Comparison of ENCODE assay signal across 26 cellular contexts in genomic region chr18:23591011-23591410, GRCh38. TPM values are rescaled to one million over a fixed set of nuclear protein-coding genes. Genes with fewer than 3 reads are reported as not detected.
A peak's percentile ranks its signal among the peaks of the same experiment; 100 is the strongest.
DNase-seq lines count a peak whose midpoint lies in the region; ATAC-seq and TF ChIP-seq lines count a peak whose summit lies in the region.
"Had no signal": no experiment of that assay in that cellular context is flagged by ENCODE, and none has a peak within 500 bp of the region (broad histone marks: within the 10 kb centered on the region; RNA-seq: fewer than 3 reads in every experiment).

No MANE protein-coding gene starts in this region.

- no peak overlapping the region for H2BK12ac ChIP-seq in mesenchymal stem cell (ENCODE audit: low read length in 2 of 2)

- peak; percentile 53 for DNase-seq in ACHN
- DNase-seq in HFFc6, result peak; percentile 20
- DNase-seq in cardiac fibroblast (ENCODE audit: low read depth in 2 of 2), result peak; percentile 32 to 67
- no peak for DNase-seq in mesenchymal stem cell
- no peak for DNase-seq in T-helper 2 cell
- DNase-seq in 8988T, result no peak
- no peak for DNase-seq in NCI-H2171 (lab: John Stamatoyannopoulos, UW)
- DNase-seq: activated CD4-positive, alpha-beta T cell treated with anti-CD3 and anti-CD28 coated beads for 1 hour; activated CD8-positive, alpha-beta memory T cell treated with anti-CD3 and anti-CD28 coated beads for 24 hours; activated naive CD4-positive, alpha-beta T cell treated with Interleukin-2 at 50 U/mL for 16 hours; activated T-cell treated with anti-CD3 and anti-CD28 coated beads, Interleukin-2, amount 50 U/mL, for 4 hours; amniotic stem cell; central memory CD4-positive, alpha-beta T cell; GDM1; Karpas-422; NCI-H1092; NCI-H1930; NCI-H2227 treated with DMSO at 0.1 percent for 48 hours; nucleus accumbens; OCI-M1; right cardiac atrium; SIG-M5; stimulated activated CD4-positive, alpha-beta T cell treated with anti-CD3 and anti-CD28 coated beads, Interleukin-12 subunit alpha, Interleukin-12 subunit beta, amount 100 ng/mL, for 4 hours; stimulated activated naive CD8-positive, alpha-beta T cell treated with anti-CD3 and anti-CD28 coated beads, Interleukin-15, amount 100 ng/mL, for 72 hours had no signal

- no peak overlapping the region for H3K27ac ChIP-seq in mesenchymal stem cell (ENCODE audit: low read length, poor library complexity, severe bottlenecking)
- H3K27ac ChIP-seq: epithelial cell of prostate had no signal

- H3K27me3 ChIP-seq in mesenchymal stem cell (ENCODE audit: control insufficient read depth in 1 of 2, insufficient read depth in 1 of 2, low read length in 2 of 2), result no peaks in the 10 kb centered on the region

- no peaks in the 10 kb centered on the region for H3K9me3 Mint-ChIP-seq in HFFc6
- H3K9me3 Mint-ChIP-seq: activated T-cell treated with anti-CD3 and anti-CD28 coated beads, Interleukin-2, amount 50 U/mL, for 4 hours; stimulated activated naive CD8-positive, alpha-beta T cell treated with anti-CD3 and anti-CD28 coated beads, Interleukin-15, amount 100 ng/mL, for 72 hours had no signal

- H3K14ac ChIP-seq in mesenchymal stem cell (ENCODE audit: low read length in 2 of 2), result no peak overlapping the region

- H3K36me3 ChIP-seq in mesenchymal stem cell (ENCODE audit: control insufficient read depth in 1 of 2, insufficient read depth in 2 of 2, low read depth in 1 of 2, low read length in 2 of 2), result no peaks in the 10 kb centered on the region

- peak overlapping the region; percentile 78 for H2AK5ac ChIP-seq in mesenchymal stem cell (ENCODE audit: low read length, severe bottlenecking)

- no peak overlapping the region for H2BK120ac ChIP-seq in mesenchymal stem cell (ENCODE audit: low read depth, low read length)

- no peak overlapping the region for H3K4ac ChIP-seq in mesenchymal stem cell (ENCODE audit: low read depth in 1 of 2, low read length in 2 of 2)

- H4K8ac ChIP-seq in mesenchymal stem cell (ENCODE audit: low read length), result no peak overlapping the region

- H3K79me1 ChIP-seq in mesenchymal stem cell (replicated peaks; ENCODE audit: low read length, poor library complexity, severe bottlenecking), result no peaks in the 10 kb centered on the region

- H3K9me3 ChIP-seq in mesenchymal stem cell (ENCODE audit: control insufficient read depth, low read length), result no peaks in the 10 kb centered on the region

- H2AFZ ChIP-seq in mesenchymal stem cell (ENCODE audit: low read depth, low read length), result no peak overlapping the region

- no peak overlapping the region for H3K23ac ChIP-seq in mesenchymal stem cell (ENCODE audit: low read length in 2 of 2)

- H3K4me2 ChIP-seq in mesenchymal stem cell (ENCODE audit: low read length, poor library complexity, severe bottlenecking), result no peak overlapping the region

- in situ Hi-C loops in ACHN (cut with HindIII; ENCODE audit: low pct_ligation_motif_present, low pct_unique_long_range_greater_than_20kb, low sequenced_read_pairs), result no loop called here

- no peak overlapping the region for H4K91ac ChIP-seq in mesenchymal stem cell (ENCODE audit: low read length)

- no peak overlapping the region for H3K18ac ChIP-seq in mesenchymal stem cell (ENCODE audit: low read depth in 1 of 2, low read length in 2 of 2)

- peak overlapping the region; percentile 57; the same call in 1 of the 2 replicates for H3K27ac Mint-ChIP-seq in HFFc6
- H3K27ac Mint-ChIP-seq: stimulated activated naive CD8-positive, alpha-beta T cell treated with anti-CD3 and anti-CD28 coated beads, Interleukin-15, amount 100 ng/mL, for 72 hours had no signal

- no peak for TF ChIP-seq CTCF in HFFc6 (IDR thresholded peaks at IDR 0.05)
- no peak for TF ChIP-seq CTCF in cardiac fibroblast (IDR thresholded peaks at IDR 0.05; ENCODE audit: low read depth, low read length)

- 17% methylated on average over 1 of the region's 1 CpG for WGBS in mesenchymal stem cell

- H3K4me3 ChIP-seq in cardiac fibroblast (replicated peaks in 1 of 2; ENCODE audit: low read depth in 2 of 2, low read length in 2 of 2) (no peak overlapping the region), mesenchymal stem cell (ENCODE audit: insufficient read depth in 1 of 2, low read depth in 1 of 2, low read length in 2 of 2) (no peak overlapping the region)

- 0 out of 2 replicates have a peak, but pooled peaks cover 4% of the 10 kb centered on the region for H3K36me3 Mint-ChIP-seq in HFFc6 (ENCODE audit: low read depth)

- H3K4me1 ChIP-seq in mesenchymal stem cell (ENCODE audit: control insufficient read depth, insufficient read depth, low read depth, low read length), result peaks cover 5% of the 10 kb centered on the region

- H3K4me1 Mint-ChIP-seq in HFFc6 (ENCODE audit: low read depth), result peaks cover 46% of the 10 kb centered on the region

- no peak overlapping the region for H2BK5ac ChIP-seq in mesenchymal stem cell (ENCODE audit: low read depth, low read length, poor library complexity, severe bottlenecking)

- no peak overlapping the region for H2BK15ac ChIP-seq in mesenchymal stem cell (ENCODE audit: low read depth, poor library complexity, severe bottlenecking)

- H3K27me3 Mint-ChIP-seq in HFFc6 (ENCODE audit: insufficient read depth), result no peaks in the 10 kb centered on the region
- H3K27me3 Mint-ChIP-seq: stimulated activated naive CD8-positive, alpha-beta T cell treated with anti-CD3 and anti-CD28 coated beads, Interleukin-15, amount 100 ng/mL, for 72 hours had no signal

- no peak for ATAC-seq in GM21390 (IDR thresholded peaks at IDR 0.05; ENCODE audit: unreplicated experiment)
- ATAC-seq: activated T-cell treated with anti-CD3 and anti-CD28 coated beads, Interleukin-2, amount 50 U/mL, for 4 hours; right cardiac atrium; stimulated activated naive CD8-positive, alpha-beta T cell treated with anti-CD3 and anti-CD28 coated beads, Interleukin-15, amount 100 ng/mL, for 72 hours had no signal

- H3K4me3 Mint-ChIP-seq in HFFc6, result peak overlapping the region; percentile 31; the same call in 1 of the 2 replicates
- H3K4me3 Mint-ChIP-seq: activated T-cell treated with anti-CD3 and anti-CD28 coated beads, Interleukin-2, amount 50 U/mL, for 4 hours; stimulated activated naive CD8-positive, alpha-beta T cell treated with anti-CD3 and anti-CD28 coated beads, Interleukin-15, amount 100 ng/mL, for 72 hours had no signal

- H3K9ac ChIP-seq in mesenchymal stem cell (ENCODE audit: low read length), result peak overlapping the region; percentile 41

RNA-seq across cellular contexts. Expression of gene NPC1, which starts 4.7 kb away (rescaled TPM):
- total RNA-seq in HFFc6 (2021; fragmentation: NEBNext Ultra II Directional; extraction: Animal tissue kit (Norgen Biotek cat#: 25700)), result 10 to 100 TPM; 25.4 to 46.2 (median 34.3) TPM
- polyA plus RNA-seq in mesenchymal stem cell (2013, experiment 1 of 2), result 65.6 TPM
- 62.1 TPM for polyA plus RNA-seq in mesenchymal stem cell (2013, experiment 2 of 2)

Comparison
In these comparisons a context has a peak if more than half of its experiments do, and no peak if none do; other contexts are left out.
1. DNase-seq: peak in ACHN (single experiment), HFFc6 (single experiment) and cardiac fibroblast (2 of 2); none in mesenchymal stem cell (single experiment), T-helper 2 cell (0 of 5), 8988T (single experiment) and NCI-H2171 (single experiment).